ENCODE assay signal across 11 cellular contexts in genomic region chr9:68979538-68980314, GRCh38. TPM values are rescaled to one million over a fixed set of nuclear protein-coding genes. Genes with fewer than 3 reads are reported as not detected.
A peak's percentile ranks its signal among the peaks of the same experiment; 100 is the strongest.
DNase-seq lines count a peak whose midpoint lies in the region; ATAC-seq lines count a peak whose summit lies in the region.
"Had no signal": no experiment of that assay in that cellular context is flagged by ENCODE, and none has a peak within 500 bp of the region (broad histone marks: within the 10 kb centered on the region; RNA-seq: fewer than 3 reads in every experiment).

No MANE protein-coding gene starts in this region.

- ATAC-seq in aorta (ENCODE audit: low FRiP score) (peak; percentile 19), GM21360 (IDR thresholded peaks at IDR 0.05; ENCODE audit: unreplicated experiment) (no peak), GM21717 (IDR thresholded peaks at IDR 0.05; ENCODE audit: unreplicated experiment) (no peak)

- peak overlapping the region; percentile 90 for H3K27ac Mint-ChIP-seq in activated T-helper 2 cell treated with anti-CD3 and anti-CD28 coated beads, Interferon-gamma antibody, Interleukin-2, Interleukin-4, amounts not matched to agents 10 μg/mL and 5 μg/mL and 100 μg/mL, durations not matched to agents 14 hours and 24 hours and 36 hours

- no peak overlapping the region for H3K27ac ChIP-seq in aorta (ENCODE audit: low read depth in 1 of 2, low read length in 2 of 2)
- H3K27ac ChIP-seq: C4-2B had no signal

- peaks cover 3% of the 10 kb centered on the region for H3K9me3 Mint-ChIP-seq in activated T-helper 2 cell treated with anti-CD3 and anti-CD28 coated beads, Interferon-gamma antibody, Interleukin-2, Interleukin-4, amounts not matched to agents 10 μg/mL and 5 μg/mL and 100 μg/mL, durations not matched to agents 14 hours and 24 hours and 36 hours

- intact Hi-C loops in activated T-helper 2 cell treated with anti-CD3 and anti-CD28 coated beads, Interferon-gamma antibody, Interleukin-2, Interleukin-4, amounts not matched to agents 10 μg/mL and 5 μg/mL and 100 μg/mL, durations not matched to agents 14 hours and 24 hours and 36 hours (cut with micrococcal nuclease), result loop anchor here (1.0 to 5.0 kb wide), 2 partner anchors 27 to 48 kb away; no protein-coding TSS in a partner anchor
- intact Hi-C loops in aorta (cut with DNase I), result no loop called here

- H3K4me1 Mint-ChIP-seq in activated T-helper 2 cell treated with anti-CD3 and anti-CD28 coated beads, Interferon-gamma antibody, Interleukin-2, Interleukin-4, amounts not matched to agents 10 μg/mL and 5 μg/mL and 100 μg/mL, durations not matched to agents 14 hours and 24 hours and 36 hours (ENCODE audit: low read depth), result peaks cover 76% of the 10 kb centered on the region

- peak; percentile 40 for DNase-seq in stimulated activated CD4-positive, alpha-beta T cell treated with anti-CD3 and anti-CD28 coated beads, Interleukin-15, amount 100 ng/mL, for 24 hours
- no peak for DNase-seq in stimulated activated CD4-positive, alpha-beta T cell treated with anti-CD3 and anti-CD28 coated beads, Interleukin-4, amount 100 ng/mL, for 1 hour
- DNase-seq in activated T-helper 2 cell treated with anti-CD3 and anti-CD28 coated beads, Interferon-gamma antibody, Interleukin-2, Interleukin-4, amounts not matched to agents 10 μg/mL and 5 μg/mL and 100 μg/mL, durations not matched to agents 14 hours and 24 hours and 36 hours (ENCODE audit: low spot score), result peak; percentile 41
- DNase-seq in islet precursor cell (peak; percentile 63), aorta (no peak), DMS114 treated with DMSO at 0.1 percent for 48 hours (lab: John Stamatoyannopoulos, UW; ENCODE audit: unreplicated experiment) (no peak)
- DNase-seq: Peyer's patch had no signal

- no peaks in the 10 kb centered on the region for H3K4me1 ChIP-seq in aorta (ENCODE audit: control insufficient read depth in 1 of 2, insufficient read depth in 2 of 2, low read length in 2 of 2)

- 70% methylated on average over 9 of the region's 9 CpGs for WGBS in aorta, 2 donors

- no peak overlapping the region for H3K4me3 ChIP-seq in aorta (ENCODE audit: low read length in 2 of 2)
- H3K4me3 ChIP-seq: Peyer's patch had no signal

- H3K36me3 ChIP-seq in aorta (ENCODE audit: control insufficient read depth in 1 of 2, insufficient read depth in 2 of 2, low read length in 1 of 2), result no peaks in the 10 kb centered on the region
- H3K36me3 ChIP-seq: Peyer's patch had no signal

- no peaks in the 10 kb centered on the region for H3K9me3 ChIP-seq in aorta (ENCODE audit: control insufficient read depth, low read length)
- H3K9me3 ChIP-seq: Peyer's patch had no signal

- no peaks in the 10 kb centered on the region for H3K27me3 Mint-ChIP-seq in activated T-helper 2 cell treated with anti-CD3 and anti-CD28 coated beads, Interferon-gamma antibody, Interleukin-2, Interleukin-4, amounts not matched to agents 10 μg/mL and 5 μg/mL and 100 μg/mL, durations not matched to agents 14 hours and 24 hours and 36 hours (ENCODE audit: low read depth)

- peak overlapping the region; percentile 55 for H3K4me3 Mint-ChIP-seq in activated T-helper 2 cell treated with anti-CD3 and anti-CD28 coated beads, Interferon-gamma antibody, Interleukin-2, Interleukin-4, amounts not matched to agents 10 μg/mL and 5 μg/mL and 100 μg/mL, durations not matched to agents 14 hours and 24 hours and 36 hours (ENCODE audit: low read depth)

- H3K27me3 ChIP-seq in aorta (ENCODE audit: control insufficient read depth in 1 of 2, insufficient read depth in 2 of 2, low read length in 1 of 2), result no peaks in the 10 kb centered on the region
- H3K27me3 ChIP-seq: Peyer's patch had no signal

- peaks cover 39% of the 10 kb centered on the region for H3K36me3 Mint-ChIP-seq in activated T-helper 2 cell treated with anti-CD3 and anti-CD28 coated beads, Interferon-gamma antibody, Interleukin-2, Interleukin-4, amounts not matched to agents 10 μg/mL and 5 μg/mL and 100 μg/mL, durations not matched to agents 14 hours and 24 hours and 36 hours (ENCODE audit: low read depth)

RNA-seq across cellular contexts. Expression of gene PRKACG, which starts 34.2 kb away (rescaled TPM):
- total RNA-seq in activated T-helper 2 cell treated with anti-CD3 and anti-CD28 coated beads, Interferon-gamma antibody, Interleukin-2, Interleukin-4, amounts not matched to agents 10 μg/mL and 5 μg/mL and 100 μg/mL, durations not matched to agents 14 hours and 24 hours and 36 hours, result not detected in 2 replicates
- not detected for total RNA-seq in aorta
- polyA plus RNA-seq in aorta, result not detected
- total RNA-seq: osteocyte, Peyer's patch had no signal

RNA-seq across cellular contexts. Expression of gene FXN, which starts 55.8 kb away (rescaled TPM):
- 46.8 and 56.7 TPM in 2 replicates for total RNA-seq in activated T-helper 2 cell treated with anti-CD3 and anti-CD28 coated beads, Interferon-gamma antibody, Interleukin-2, Interleukin-4, amounts not matched to agents 10 μg/mL and 5 μg/mL and 100 μg/mL, durations not matched to agents 14 hours and 24 hours and 36 hours
- total RNA-seq in aorta, result 1 to 10 TPM; 7.1 to 7.3 TPM
- 1 to 10 TPM; 2.8 to 7.8 TPM for polyA plus RNA-seq in aorta

Comparison
In these comparisons a context has a peak if more than half of its experiments do, and no peak if none do; other contexts are left out.
1. DNase-seq: peak in stimulated activated CD4-positive, alpha-beta T cell treated with anti-CD3 and anti-CD28 coated beads, Interleukin-15, amount 100 ng/mL, for 24 hours (single experiment), activated T-helper 2 cell treated with anti-CD3 and anti-CD28 coated beads, Interferon-gamma antibody, Interleukin-2, Interleukin-4, amounts not matched to agents 10 μg/mL and 5 μg/mL and 100 μg/mL, durations not matched to agents 14 hours and 24 hours and 36 hours (single experiment) and islet precursor cell (single experiment); none in stimulated activated CD4-positive, alpha-beta T cell treated with anti-CD3 and anti-CD28 coated beads, Interleukin-4, amount 100 ng/mL, for 1 hour (single experiment), aorta (0 of 2) and DMS114 treated with DMSO at 0.1 percent for 48 hours (single experiment).